ENCODE assay signal across 7 cellular contexts in genomic region chr11:65898656-65899355, GRCh38. TPM values are rescaled to one million over a fixed set of nuclear protein-coding genes. Genes with fewer than 3 reads are reported as not detected.
A peak's percentile ranks its signal among the peaks of the same experiment; 100 is the strongest.
DNase-seq lines count a peak whose midpoint lies in the region; ATAC-seq and TF ChIP-seq lines count a peak whose summit lies in the region.
"Had no signal": no experiment of that assay in that cellular context is flagged by ENCODE, and none has a peak within 500 bp of the region (broad histone marks: within the 10 kb centered on the region; RNA-seq: fewer than 3 reads in every experiment).

No MANE protein-coding gene starts in this region.

- peaks cover 23 to 36% of the 10 kb centered on the region in 2 experiments for H3K79me1 ChIP-seq in IMR-90 (ENCODE audit: low read depth in 1 of 2, low read length in 2 of 2)

- H2BK5ac ChIP-seq in IMR-90 (ENCODE audit: low read depth, low read length, poor library complexity, severe bottlenecking) = peak overlapping the region; percentile 98

- peaks cover 23% of the 10 kb centered on the region for H3K9me1 ChIP-seq in IMR-90 (ENCODE audit: insufficient read depth, low read length)

- peak overlapping the region; percentile 64 for H3K18ac ChIP-seq in IMR-90 (ENCODE audit: low read depth, low read length)

- H3K14ac ChIP-seq in IMR-90 (replicated peaks; ENCODE audit: low read depth, low read length) = peak overlapping the region; percentile 96

- H3K27me3 ChIP-seq in IMR-90 (ENCODE audit: control insufficient read depth, insufficient read depth, low read length) (no peaks in the 10 kb centered on the region), ectodermal cell (ENCODE audit: control insufficient read depth, insufficient read depth, low read length, poor library complexity, severe bottlenecking) (peaks cover 80% of the 10 kb centered on the region), rectal smooth muscle tissue (ENCODE audit: control insufficient read depth, insufficient read depth, low read length) (peaks cover 9% of the 10 kb centered on the region)

- H3K4me3 ChIP-seq in IMR-90 (ENCODE audit: insufficient read depth, low read depth, low read length) = peak overlapping the region; percentile 98
- peak overlapping the region; percentile 34 for H3K4me3 ChIP-seq in ectodermal cell (ENCODE audit: insufficient read depth, low read depth, low read length)
- H3K4me3 ChIP-seq in rectal smooth muscle tissue (ENCODE audit: low read length) = peak overlapping the region; percentile 58

- POLR2A ChIA-PET in IMR-90 (lab: Charles Lee; ENCODE audit: unreplicated experiment) = interaction anchor here (0.7 to 2.9 kb wide), 4 partner anchors 9 to 17 kb away, joined by 4 to 17 read pairs (median 8); partner anchors contain the start of gene CCDC85B

- H2BK15ac ChIP-seq in IMR-90 (ENCODE audit: low read depth, low read length) = peak overlapping the region; percentile 78; the same call in 1 of the 3 replicates

- peak overlapping the region; percentile 76 for H4K5ac ChIP-seq in IMR-90 (ENCODE audit: low read depth, low read length)

- H4K20me1 ChIP-seq in IMR-90 (ENCODE audit: insufficient read depth, low read length) = peaks cover 58% of the 10 kb centered on the region

- H4K91ac ChIP-seq in IMR-90 (ENCODE audit: insufficient read depth, low read depth, low read length) = peak overlapping the region; percentile 97

- peak overlapping the region; percentile 91 for H3K23ac ChIP-seq in IMR-90 (ENCODE audit: low read depth, low read length)

- no peak for TF ChIP-seq POLR2A in IMR-90 (IDR thresholded peaks at IDR 0.05; ENCODE audit: low read depth, low read length)

- WGBS in IMR-90 (ENCODE audit: extremely low coverage in 2 of 2, insufficient read length in 1 of 2), 2 experiments = 0% methylated on average over 2 of the region's 28 CpGs; no CpG with 5 or more reads in 1 of the 2 experiments
- 24% methylated on average over 28 of the region's 28 CpGs for WGBS in ectodermal cell, 2 experiments

- peak overlapping the region; percentile 99 for H3K9ac ChIP-seq in IMR-90 (ENCODE audit: low read depth, low read length)
- H3K9ac ChIP-seq in rectal smooth muscle tissue (ENCODE audit: low read length) = no peak overlapping the region

- peak overlapping the region; percentile 81 for H2BK120ac ChIP-seq in IMR-90 (ENCODE audit: low read depth, low read length)

- TF ChIP-seq CTCF in IMR-90 (conservative IDR thresholded peaks at IDR 0.05; ENCODE audit: low read depth, low read length) = no peak

- no peak for TF ChIP-seq RAD21 in IMR-90 (IDR thresholded peaks at IDR 0.05; ENCODE audit: low read length)

- H4K8ac ChIP-seq in IMR-90 (ENCODE audit: low read depth in 2 of 2, low read length in 2 of 2) = peak overlapping the region; percentile 93 to 96

- peak overlapping the region; percentile 72 for H2AFZ ChIP-seq in IMR-90 (replicated peaks; ENCODE audit: low read length, poor library complexity)

- peak overlapping the region; percentile 46; the same call in 1 of the 2 replicates for H2BK20ac ChIP-seq in IMR-90 (ENCODE audit: low read depth, low read length)

- H3K56ac ChIP-seq in IMR-90 (ENCODE audit: extremely low read depth, insufficient read depth, low read length) = peak overlapping the region; percentile 99

- BruUV-seq in IMR-90 (replicated peaks; lab: Mats Ljungman, UMichigan) = TSS peak; percentile 71

- H3K27ac ChIP-seq in IMR-90 (ENCODE audit: insufficient read depth, low read length) (peak overlapping the region; percentile 100), ectodermal cell (ENCODE audit: insufficient read depth, low read depth, low read length, poor library complexity, severe bottlenecking) (no peak overlapping the region), rectal smooth muscle tissue (ENCODE audit: low read depth, low read length) (no peak overlapping the region)
- H3K27ac ChIP-seq: VCaP had no signal

- intact Hi-C loops in IMR-90 (cut with micrococcal nuclease) = no loop called here

- H3K4me1 ChIP-seq in IMR-90 (ENCODE audit: control insufficient read depth, insufficient read depth, low read length) (peaks cover 41% of the 10 kb centered on the region), ectodermal cell (ENCODE audit: control insufficient read depth, insufficient read depth, low read length) (peaks cover 5% of the 10 kb centered on the region), rectal smooth muscle tissue (ENCODE audit: control insufficient read depth, insufficient read depth, low read length) (peaks cover 3% of the 10 kb centered on the region)

- no peaks in the 10 kb centered on the region for H3K9me3 ChIP-seq in IMR-90 (ENCODE audit: control insufficient read depth, insufficient read depth, low read length)
- H3K9me3 ChIP-seq in ectodermal cell (ENCODE audit: control insufficient read depth, low read length) = no peaks in the 10 kb centered on the region

- ATAC-seq in IMR-90 (ENCODE audit: low read depth) (no peak), HG02610 (IDR thresholded peaks at IDR 0.05; ENCODE audit: unreplicated experiment) (no peak)

- dilution Hi-C loops in IMR-90 (cut with HindIII; ENCODE audit: low sequenced_read_pairs, unreplicated experiment) = no loop called here

- peak overlapping the region; percentile 99 for H2AK9ac ChIP-seq in IMR-90 (replicated peaks; ENCODE audit: low read depth, low read length, poor library complexity)

- CTCF ChIA-PET in IMR-90 (lab: Yijun Ruan, JAX) = interaction anchor here (0.9 to 1.5 kb wide), 3 partner anchors 10 to 14 kb away, joined by 3 to 8 read pairs (median 5); partner anchors contain the start of gene FIBP

- peak overlapping the region; percentile 88 for H3K4ac ChIP-seq in IMR-90 (ENCODE audit: low read depth, low read length)

- peak overlapping the region; percentile 59 for H3K4me2 ChIP-seq in IMR-90 (ENCODE audit: low read depth, low read length)

- in situ Hi-C loops in IMR-90 (cut with MboI; ENCODE audit: low sequenced_read_pairs) = no loop called here

- no peak for DNase-seq in IMR-90
- DNase-seq in NCI-H524 treated with DMSO at 0.1 percent for 48 hours (lab: John Stamatoyannopoulos, UW) = no peak
- DNase-seq in NOMO-1 treated with DMSO at 0.1 percent for 48 hours (lab: John Stamatoyannopoulos, UW; ENCODE audit: unreplicated experiment) = no peak

- peak overlapping the region; percentile 98 for H2AK5ac ChIP-seq in IMR-90 (ENCODE audit: low read depth, low read length)

- H3K36me3 ChIP-seq in IMR-90 (ENCODE audit: control insufficient read depth, insufficient read depth, low read length) (peaks cover 27% of the 10 kb centered on the region), ectodermal cell (ENCODE audit: control insufficient read depth, insufficient read depth, low read length) (no peaks in the 10 kb centered on the region), rectal smooth muscle tissue (ENCODE audit: control insufficient read depth, insufficient read depth, low read length) (no peaks in the 10 kb centered on the region)

TF ChIP-seq in IMR-90, 13 proteins besides CTCF, POLR2A, EP300 and RAD21 (continues in another document):
- TF ChIP-seq, protein P1, sequence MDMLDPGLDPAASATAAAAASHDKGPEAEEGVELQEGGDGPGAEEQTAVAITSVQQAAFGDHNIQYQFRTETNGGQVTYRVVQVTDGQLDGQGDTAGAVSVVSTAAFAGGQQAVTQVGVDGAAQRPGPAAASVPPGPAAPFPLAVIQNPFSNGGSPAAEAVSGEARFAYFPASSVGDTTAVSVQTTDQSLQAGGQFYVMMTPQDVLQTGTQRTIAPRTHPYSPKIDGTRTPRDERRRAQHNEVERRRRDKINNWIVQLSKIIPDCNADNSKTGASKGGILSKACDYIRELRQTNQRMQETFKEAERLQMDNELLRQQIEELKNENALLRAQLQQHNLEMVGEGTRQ (IDR thresholded peaks at IDR 0.05; ENCODE audit: low read depth, low read length) = no peak
- TF ChIP-seq NFE2L2 (IDR thresholded peaks at IDR 0.05; ENCODE audit: low read depth, low read length) = no peak
- 0 out of 2 replicates have a peak, but pooled peaks have one; percentile 25 for TF ChIP-seq CEBPB (IDR thresholded peaks at IDR 0.05; ENCODE audit: low read depth, low read length)

RNA-seq across cellular contexts. Expression of gene FOSL1, which starts 1.4 kb away (rescaled TPM):
- 17.2 and 26.1 TPM in 2 replicates for total RNA-seq in IMR-90 (2012; rRNA removed)
- polyA plus RNA-seq in IMR-90 (2012; rRNA removed) = 97.4 and 107 TPM in 2 replicates
- polyA plus RNA-seq in IMR-90 (2012; cell fraction: cytosol; rRNA removed) = 49.5 and 52.7 TPM in 2 replicates
- polyA plus RNA-seq in IMR-90 (2012; cell fraction: nucleus; rRNA removed; ENCODE audit: low replicate concordance) = 81.8 and 101 TPM in 2 replicates
- not detected for polyA plus RNA-seq in ectodermal cell (2013, experiment 1 of 4)
- polyA plus RNA-seq in ectodermal cell (2013, experiment 2 of 4) = 0.39 TPM
- polyA plus RNA-seq in ectodermal cell (2013, experiment 3 of 4) = 0.80 TPM
- 0.81 TPM for polyA plus RNA-seq in ectodermal cell (2013, experiment 4 of 4)

RNA-seq across cellular contexts. Expression of gene CCDC85B, which starts 8.3 kb away (rescaled TPM):
- total RNA-seq in IMR-90 (2012; rRNA removed) = 17.6 and 21.9 TPM in 2 replicates
- 35.4 and 62.1 TPM in 2 replicates for polyA plus RNA-seq in IMR-90 (2012; rRNA removed)
- 125 and 188 TPM in 2 replicates for polyA plus RNA-seq in IMR-90 (2012; cell fraction: cytosol; rRNA removed)
- 18.5 and 49.8 TPM in 2 replicates for polyA plus RNA-seq in IMR-90 (2012; cell fraction: nucleus; rRNA removed; ENCODE audit: low replicate concordance)
- 12.6 TPM for polyA plus RNA-seq in ectodermal cell (2013, experiment 1 of 4)
- polyA plus RNA-seq in ectodermal cell (2013, experiment 2 of 4) = 8.7 TPM
- polyA plus RNA-seq in ectodermal cell (2013, experiment 3 of 4) = 14.0 TPM
- polyA plus RNA-seq in ectodermal cell (2013, experiment 4 of 4) = 13.5 TPM

RNA-seq across cellular contexts. Expression of gene FIBP, which starts 10.5 kb away (rescaled TPM):
- total RNA-seq in IMR-90 (2012; rRNA removed) = 119 and 182 TPM in 2 replicates
- polyA plus RNA-seq in IMR-90 (2012; rRNA removed) = 141 and 163 TPM in 2 replicates
- polyA plus RNA-seq in IMR-90 (2012; cell fraction: cytosol; rRNA removed) = 98.5 and 183 TPM in 2 replicates
- 96.1 and 215 TPM in 2 replicates for polyA plus RNA-seq in IMR-90 (2012; cell fraction: nucleus; rRNA removed; ENCODE audit: low replicate concordance)
- polyA plus RNA-seq in ectodermal cell (2013, experiment 1 of 4) = 107 TPM
- polyA plus RNA-seq in ectodermal cell (2013, experiment 2 of 4) = 95.8 TPM
- 94.3 TPM for polyA plus RNA-seq in ectodermal cell (2013, experiment 3 of 4)
- polyA plus RNA-seq in ectodermal cell (2013, experiment 4 of 4) = 86.5 TPM

RNA-seq across cellular contexts. Expression of gene CTSW, which starts 19.2 kb away (rescaled TPM):
- total RNA-seq in IMR-90 (2012; rRNA removed) = 0.18 TPM in 1 of 2 replicates, not detected in the other
- polyA plus RNA-seq in IMR-90 (2012; rRNA removed) = 0.07 and 0.23 TPM in 2 replicates
- 0.08 and 0.39 TPM in 2 replicates for polyA plus RNA-seq in IMR-90 (2012; cell fraction: cytosol; rRNA removed)
- polyA plus RNA-seq in IMR-90 (2012; cell fraction: nucleus; rRNA removed; ENCODE audit: low replicate concordance) = 0.23 and 0.34 TPM in 2 replicates
- polyA plus RNA-seq in ectodermal cell (2013, experiment 1 of 4) = not detected
- polyA plus RNA-seq in ectodermal cell (2013, experiment 2 of 4) = not detected
- not detected for polyA plus RNA-seq in ectodermal cell (2013, experiment 3 of 4)
- polyA plus RNA-seq in ectodermal cell (2013, experiment 4 of 4) = not detected

RNA-seq across cellular contexts. Expression of gene C11orf68, which starts 20.1 kb away (rescaled TPM):
- total RNA-seq in IMR-90 (2012; rRNA removed) = 19.4 and 20.3 TPM in 2 replicates
- polyA plus RNA-seq in IMR-90 (2012; rRNA removed) = 96.1 and 104 TPM in 2 replicates
- polyA plus RNA-seq in IMR-90 (2012; cell fraction: cytosol; rRNA removed) = 50.5 and 108 TPM in 2 replicates
- polyA plus RNA-seq in IMR-90 (2012; cell fraction: nucleus; rRNA removed; ENCODE audit: low replicate concordance) = 35.8 and 75.8 TPM in 2 replicates
- polyA plus RNA-seq in ectodermal cell (2013, experiment 1 of 4) = 28.0 TPM
- polyA plus RNA-seq in ectodermal cell (2013, experiment 2 of 4) = 25.4 TPM
- 25.7 TPM for polyA plus RNA-seq in ectodermal cell (2013, experiment 3 of 4)
- polyA plus RNA-seq in ectodermal cell (2013, experiment 4 of 4) = 34.2 TPM

Comparison
In these comparisons a context has a peak if more than half of its experiments do, and no peak if none do; other contexts are left out.
1. H3K4me3 ChIP-seq: peak in every context shown above with its lines; median percentile 98 in IMR-90; 58 in rectal smooth muscle tissue; 34 in ectodermal cell.